Comparison of ENCODE assay signal across 9 cellular contexts in genomic region chr9:32344551-32345182, GRCh38. TPM values are rescaled to one million over a fixed set of nuclear protein-coding genes. Genes with fewer than 3 reads are reported as not detected.
DNase-seq lines count a peak whose midpoint lies in the region; ATAC-seq, FAIRE-seq and TF ChIP-seq lines count a peak whose summit lies in the region.
"Had no signal": no experiment of that assay in that cellular context is flagged by ENCODE, and none has a peak within 500 bp of the region (broad histone marks: within the 10 kb centered on the region; RNA-seq: fewer than 3 reads in every experiment).

No MANE protein-coding gene starts in this region.

- TF ChIP-seq EP300 in HepG2 (IDR thresholded peaks at IDR 0.05; ENCODE audit: low read depth in 2 of 2, low read length in 2 of 2) (no peak), HepG2 (CRISPR knock-in tag; IDR thresholded peaks at IDR 0.05; ENCODE audit: borderline replicate concordance) (no peak), suprapubic skin (IDR thresholded peaks at IDR 0.05) (no peak)

- H4K20me1 ChIP-seq in HepG2 (ENCODE audit: insufficient read depth, low read length), result no peaks in the 10 kb centered on the region

- CTCF ChIA-PET in HepG2 (lab: Yijun Ruan, JAX; ENCODE audit: low intra/inter-chr PET ratio, low total read pairs), result no interaction called here

- WGBS in HepG2 (ENCODE audit: low lambda C conversion rate), result 53% methylated on average over 5 of the region's 6 CpGs
- WGBS in suprapubic skin, result 54% methylated on average over 6 of the region's 6 CpGs

- no peak overlapping the region for H2AFZ ChIP-seq in HepG2 (ENCODE audit: low read length)

- BruUV-seq in HepG2 (replicated peaks; lab: Mats Ljungman, UMichigan), result no TSS peak

- intact Hi-C loops in HepG2 (cut with micrococcal nuclease; ENCODE audit: unreplicated experiment) (loop anchor here (10.0 kb wide), 1 partner anchor 1230 kb away; no protein-coding TSS in a partner anchor), uterus (cut with DNase I; ENCODE audit: low total_unique reads) (no loop called here)

- no peaks in the 10 kb centered on the region for H3K9me3 ChIP-seq in HepG2 (ENCODE audit: low read length)
- no peaks in the 10 kb centered on the region for H3K9me3 ChIP-seq in uterus
- no peaks in the 10 kb centered on the region for H3K9me3 ChIP-seq in suprapubic skin

- no peak for FAIRE-seq in HepG2 (lab: Jason Lieb, UNC)

- POLR2A ChIA-PET in HepG2 (lab: Yijun Ruan, JAX), result no interaction called here

- no peaks in the 10 kb centered on the region; a peak in 1 of 5 replicates for H3K27me3 ChIP-seq in HepG2 (ENCODE audit: control insufficient read depth in 1 of 2, insufficient read depth in 2 of 2, low read length in 2 of 2)
- H3K27me3 ChIP-seq in uterus, result no peaks in the 10 kb centered on the region
- no peaks in the 10 kb centered on the region for H3K27me3 ChIP-seq in suprapubic skin

- no peaks in the 10 kb centered on the region for H3K4me1 ChIP-seq in HepG2 (ENCODE audit: insufficient read depth, low read length)
- no peaks in the 10 kb centered on the region for H3K4me1 ChIP-seq in uterus
- no peaks in the 10 kb centered on the region for H3K4me1 ChIP-seq in suprapubic skin

- no peak for TF ChIP-seq POLR2A in HepG2 (IDR thresholded peaks at IDR 0.05; ENCODE audit: insufficient read depth in 1 of 2, low read depth in 2 of 2, low read length in 2 of 2)
- TF ChIP-seq POLR2A in uterus (IDR thresholded peaks at IDR 0.05), result no peak
- TF ChIP-seq POLR2A in suprapubic skin (IDR thresholded peaks at IDR 0.05), result no peak

- H3K36me3 ChIP-seq in HepG2 (replicated peaks in 1 of 2; ENCODE audit: control insufficient read depth in 1 of 2, insufficient read depth in 2 of 2, low read length in 2 of 2) (no peaks in the 10 kb centered on the region), uterus (no peaks in the 10 kb centered on the region), suprapubic skin (no peaks in the 10 kb centered on the region)

- TF ChIP-seq RAD21 in HepG2 (CRISPR knock-in tag; IDR thresholded peaks at IDR 0.05), result no peak

- peak; percentile 40 for ATAC-seq in HG03378 (IDR thresholded peaks at IDR 0.05; ENCODE audit: unreplicated experiment)
- peak; percentile 31; the same call in 1 of the 3 replicates for ATAC-seq in HepG2
- no peak for ATAC-seq in HG03025 (IDR thresholded peaks at IDR 0.05; ENCODE audit: low FRiP score, unreplicated experiment)

- H3K4me3 ChIP-seq in HepG2 (replicated peaks in 1 of 3; ENCODE audit: insufficient read depth in 1 of 3, low read depth in 2 of 3, low read length in 3 of 3), result no peak overlapping the region
- H3K4me3 ChIP-seq in uterus, result no peak overlapping the region
- H3K4me3 ChIP-seq in suprapubic skin, result no peak overlapping the region

- H3K9ac ChIP-seq in HepG2 (ENCODE audit: insufficient read depth, low read depth, low read length), result no peak overlapping the region

- H3K27ac ChIP-seq in HepG2 (ENCODE audit: extremely low read length, insufficient read depth, low read length) (no peak overlapping the region), uterus (no peak overlapping the region), suprapubic skin (no peak overlapping the region)

- in situ Hi-C loops in HepG2 (cut with HindIII; ENCODE audit: extremely low pct_ligation_motif_present, low pct_unique_long_range_greater_than_20kb), result no loop called here

- H3K4me2 ChIP-seq in HepG2 (ENCODE audit: low read depth, low read length), result no peak overlapping the region

- H3K79me2 ChIP-seq in HepG2 (ENCODE audit: insufficient read depth, low read length), result no peaks in the 10 kb centered on the region

- DNase-seq in ELR (ENCODE audit: low read depth), result peak; percentile 37
- peak; percentile 52 for DNase-seq in astrocyte of the hippocampus (ENCODE audit: low read depth, low spot score)
- no peak for DNase-seq in HepG2 (ENCODE audit: low spot score)
- no peak for DNase-seq in uterus
- DNase-seq in HT-29 (ENCODE audit: low spot score), result no peak
- no peak for DNase-seq in suprapubic skin (ENCODE audit: low spot score in 2 of 2)
- DNase-seq: activated naive CD4-positive, alpha-beta T cell treated with anti-CD3 and anti-CD28 coated beads for 36 hours had no signal

- TF ChIP-seq CTCF in HepG2 (CRISPR knock-in tag; IDR thresholded peaks at IDR 0.05) (no peak), uterus (IDR thresholded peaks at IDR 0.05) (no peak), suprapubic skin (IDR thresholded peaks at IDR 0.05) (no peak)

TF ChIP-seq in HepG2, 621 proteins besides CTCF, POLR2A, EP300 and RAD21:
- no peak for TF ChIP-seq EED (CRISPR knock-in tag; IDR thresholded peaks at IDR 0.05)
- no peak for TF ChIP-seq ZNF615 (CRISPR knock-in tag; IDR thresholded peaks at IDR 0.05; ENCODE audit: borderline replicate concordance)
- TF ChIP-seq SUZ12 (IDR thresholded peaks at IDR 0.05; ENCODE audit: low read depth, low read length), result no peak
- TF ChIP-seq ZKSCAN1 (IDR thresholded peaks at IDR 0.05; ENCODE audit: low read length), result no peak
- no peak for TF ChIP-seq SOX5 (CRISPR knock-in tag; IDR thresholded peaks at IDR 0.05; ENCODE audit: borderline replicate concordance)
- no peak for TF ChIP-seq KDM1A (CRISPR knock-in tag; IDR thresholded peaks at IDR 0.05)
- TF ChIP-seq SP2 (CRISPR knock-in tag; IDR thresholded peaks at IDR 0.05), result no peak
TF ChIP-seq in HepG2: peak in this region for 0.

RNA-seq across cellular contexts. Expression of gene ACO1, which starts 39.8 kb away (rescaled TPM):
- 48.2 and 68.9 TPM in 2 replicates for total RNA-seq in HepG2 (2016; rRNA removed; fragmentation: Illumina TruSeq; extraction: Trizol)
- total RNA-seq in HepG2 (2016; cell fraction: cytosol; rRNA removed; fragmentation: Illumina TruSeq; extraction: Trizol; ENCODE audit: low read depth), result 2.2 and 2.8 TPM in 2 replicates
- total RNA-seq in HepG2 (2016; cell fraction: insoluble cytoplasmic fraction; rRNA removed; fragmentation: Illumina TruSeq; extraction: Trizol), result 47.4 and 67.6 TPM in 2 replicates
- 12.2 and 12.8 TPM in 2 replicates for total RNA-seq in HepG2 (2016; cell fraction: membrane; rRNA removed; fragmentation: Illumina TruSeq; extraction: Trizol)
- total RNA-seq in HepG2 (2016; cell fraction: nucleus; rRNA removed; fragmentation: Illumina TruSeq; extraction: Trizol), result 29.5 and 29.9 TPM in 2 replicates
- 18.2 and 20.1 TPM in 2 replicates for polyA plus RNA-seq in HepG2 (2011; rRNA removed)
- polyA plus RNA-seq in HepG2 (2011; cell fraction: cytosol; rRNA removed), result 16.7 and 19.7 TPM in 2 replicates
- 9.5 and 11.8 TPM in 2 replicates for polyA plus RNA-seq in HepG2 (2011; cell fraction: nucleus; rRNA removed)
- 16.9 and 21.1 TPM in 2 replicates for polyA plus RNA-seq in HepG2 (2012)
- 1.9 and 2.4 TPM in 2 replicates for polyA plus RNA-seq in HepG2 (2016; cell fraction: cytosol; fragmentation: Illumina TruSeq; extraction: Trizol; ENCODE audit: low read depth)
- polyA plus RNA-seq in HepG2 (2016; cell fraction: insoluble cytoplasmic fraction; fragmentation: Illumina TruSeq; extraction: Trizol; ENCODE audit: low read depth), result 48.7 and 51.7 TPM in 2 replicates
- polyA plus RNA-seq in HepG2 (2016; cell fraction: membrane; fragmentation: Illumina TruSeq; extraction: Trizol; ENCODE audit: low read depth), result 5.4 and 5.5 TPM in 2 replicates
- polyA plus RNA-seq in HepG2 (2016; cell fraction: nucleus; fragmentation: Illumina TruSeq; extraction: Trizol; ENCODE audit: insufficient read depth, low read depth), result 19.4 and 21.0 TPM in 2 replicates
- polyA minus RNA-seq in HepG2 (2011; rRNA and poly(A)+ RNA removed; ENCODE audit: low replicate concordance), result 33.7 and 43.0 TPM in 2 replicates
- polyA minus RNA-seq in HepG2 (2011; cell fraction: cytosol; rRNA and poly(A)+ RNA removed), result 21.6 and 23.6 TPM in 2 replicates
- polyA minus RNA-seq in HepG2 (2011; cell fraction: nucleus; rRNA and poly(A)+ RNA removed), result 26.0 and 30.2 TPM in 2 replicates
- total RNA-seq in uterus, result 10 to 100 TPM in 3 of 4 donors, 1 to 10 TPM in 1; 10.0 to 39.5 (median 24.9) TPM
- total RNA-seq in HT-29 (2014; rRNA removed; shearing (Covaris generic)), result 27.1 and 30.5 TPM in 2 replicates
- total RNA-seq in suprapubic skin, result 10 to 100 TPM; 18.2 to 25.1 (median 19.9) TPM

Comparison
In these comparisons a context has a peak if more than half of its experiments do, and no peak if none do; other contexts are left out.
1. DNase-seq: peak in ELR (single experiment) and astrocyte of the hippocampus (single experiment); none in HepG2 (single experiment), uterus (0 of 2), HT-29 (single experiment) and suprapubic skin (0 of 2).